In the genomic region with DNA sequence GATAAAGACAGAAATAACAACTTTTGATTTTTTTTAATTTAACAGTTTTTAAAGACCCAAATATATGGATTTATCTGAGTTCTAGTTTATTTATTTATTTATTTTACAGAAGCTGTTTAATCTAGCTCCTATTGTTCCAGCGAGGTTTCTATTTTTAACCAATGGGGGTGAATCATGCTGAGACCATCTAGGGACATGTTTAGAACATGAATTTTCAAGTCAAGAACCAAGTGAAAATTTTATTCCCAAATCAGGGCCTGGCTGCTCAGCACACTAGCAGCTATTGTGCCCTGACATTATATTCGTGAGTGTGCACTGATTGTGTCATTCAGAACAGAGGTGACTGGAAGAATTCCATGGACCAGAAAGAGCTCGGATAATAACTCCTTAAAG, we compare ENCODE assay signal across 13 cellular contexts. TPM values are rescaled to one million over a fixed set of nuclear protein-coding genes. Genes with fewer than 3 reads are reported as not detected.
DNase-seq lines count a peak whose midpoint lies in the region; ATAC-seq and TF ChIP-seq lines count a peak whose summit lies in the region.
"Had no signal": no experiment of that assay in that cellular context is flagged by ENCODE, and none has a peak within 500 bp of the region (broad histone marks: within the 10 kb centered on the region; RNA-seq: fewer than 3 reads in every experiment).

No MANE protein-coding gene starts in this region.

- no peaks in the 10 kb centered on the region for H3K9me3 Mint-ChIP-seq in CD4-positive, CD25-positive, alpha-beta regulatory T cell

- intact Hi-C loops in prostate gland (cut with DNase I), result no loop called here

- no peak overlapping the region for H3K27ac ChIP-seq in CD4-positive, CD25-positive, alpha-beta regulatory T cell (ENCODE audit: insufficient read depth, low read length, poor library complexity, severe bottlenecking)
- H3K27ac ChIP-seq in RWPE1 (no peak overlapping the region), prostate gland (peak overlapping the region; percentile 62 to 66)
- H3K27ac ChIP-seq: BLaER1 treated with 17β-estradiol and CSF1 and Interleukin-3, amounts not matched to agents 10 nM and 100 nM had no signal

- H3K9me3 ChIP-seq in CD4-positive, CD25-positive, alpha-beta regulatory T cell (ENCODE audit: control insufficient read depth in 2 of 2, low read length in 2 of 2), result no peaks in the 10 kb centered on the region
- no peaks in the 10 kb centered on the region for H3K9me3 ChIP-seq in prostate gland
- H3K9me3 ChIP-seq: BLaER1 treated with 17β-estradiol and CSF1 and Interleukin-3, amounts not matched to agents 10 nM and 100 nM had no signal

- no peak overlapping the region for H3K4me3 ChIP-seq in CD4-positive, CD25-positive, alpha-beta regulatory T cell (ENCODE audit: low read depth, low read length)
- H3K4me3 ChIP-seq in fibroblast of mammary gland (ENCODE audit: control insufficient read depth, low read depth, low read length) (no peak overlapping the region), prostate gland (no peak overlapping the region)
- H3K4me3 ChIP-seq: BLaER1 treated with 17β-estradiol and CSF1 and Interleukin-3, amounts not matched to agents 10 nM and 100 nM had no signal

- H3K36me3 ChIP-seq in CD4-positive, CD25-positive, alpha-beta regulatory T cell (ENCODE audit: control insufficient read depth, insufficient read depth, low read length), result no peaks in the 10 kb centered on the region
- no peaks in the 10 kb centered on the region for H3K36me3 ChIP-seq in prostate gland
- H3K36me3 ChIP-seq: BLaER1 treated with 17β-estradiol and CSF1 and Interleukin-3, amounts not matched to agents 10 nM and 100 nM had no signal

- TF ChIP-seq CTCF in RWPE1 (conservative IDR thresholded peaks at IDR 0.05; ENCODE audit: low read depth), result no peak
- no peak for TF ChIP-seq CTCF in fibroblast of mammary gland (conservative IDR thresholded peaks at IDR 0.05; ENCODE audit: control insufficient read depth, insufficient read depth, low read depth, low read length)
- no peak for TF ChIP-seq CTCF in prostate gland (IDR thresholded peaks at IDR 0.05)

- no peaks in the 10 kb centered on the region for H3K27me3 Mint-ChIP-seq in CD4-positive, CD25-positive, alpha-beta regulatory T cell

- WGBS in prostate gland, result 28% methylated on average over 3 of the region's 3 CpGs

- H3K36me3 Mint-ChIP-seq in CD4-positive, CD25-positive, alpha-beta regulatory T cell, result no peaks in the 10 kb centered on the region

- no peak overlapping the region for H3K4me3 Mint-ChIP-seq in CD4-positive, CD25-positive, alpha-beta regulatory T cell

- CTCF ChIA-PET in RWPE1 (lab: Yijun Ruan, JAX), result interaction anchor here (0.6 to 0.9 kb wide), 2 partner anchors 66 to 165 kb away, joined by 3 read pairs; no protein-coding TSS in a partner anchor

- no peak for DNase-seq in CD4-positive, CD25-positive, alpha-beta regulatory T cell
- DNase-seq in RWPE1 (ENCODE audit: low spot score) (peak; percentile 52), fibroblast of mammary gland (ENCODE audit: low read depth) (peak; percentile 62), prostate gland (ENCODE audit: low spot score) (no peak), GM19240 (ENCODE audit: insufficient read length, low spot score) (no peak)
- DNase-seq: hippocampal formation, KG1, NCI-H2107 had no signal

- H3K27ac Mint-ChIP-seq in CD4-positive, CD25-positive, alpha-beta regulatory T cell, result peak overlapping the region in 2 of 3 donors; percentile 23 to 36

- H3K4me1 Mint-ChIP-seq in CD4-positive, CD25-positive, alpha-beta regulatory T cell, result peaks cover 11 to 42% (median 26%) of the 10 kb centered on the region in 4 donors

- no peaks in the 10 kb centered on the region for H3K27me3 ChIP-seq in CD4-positive, CD25-positive, alpha-beta regulatory T cell (ENCODE audit: control insufficient read depth, insufficient read depth, low read length)
- no peaks in the 10 kb centered on the region for H3K27me3 ChIP-seq in prostate gland (replicated peaks; ENCODE audit: insufficient read depth)
- H3K27me3 ChIP-seq: BLaER1 treated with 17β-estradiol and CSF1 and Interleukin-3, amounts not matched to agents 10 nM and 100 nM had no signal

- TF ChIP-seq POLR2A in prostate gland (IDR thresholded peaks at IDR 0.05), result no peak

- no peak for ATAC-seq in CD4-positive, CD25-positive, alpha-beta regulatory T cell (ENCODE audit: low read depth in 2 of 2)
- no peak for ATAC-seq in GM18517 (IDR thresholded peaks at IDR 0.05; ENCODE audit: unreplicated experiment)
- no peak for ATAC-seq in HG03159 (IDR thresholded peaks at IDR 0.05; ENCODE audit: unreplicated experiment)
- ATAC-seq in HG02798 (IDR thresholded peaks at IDR 0.05; ENCODE audit: poor library complexity, unreplicated experiment), result no peak
- ATAC-seq: Panc1 had no signal

- H3K4me1 ChIP-seq in CD4-positive, CD25-positive, alpha-beta regulatory T cell (ENCODE audit: control insufficient read depth, insufficient read depth, low read length, poor library complexity, severe bottlenecking), result peaks cover 18% of the 10 kb centered on the region
- H3K4me1 ChIP-seq in prostate gland (replicated peaks), result no peaks in the 10 kb centered on the region

- POLR2A ChIA-PET in RWPE1 (lab: Yijun Ruan, JAX; ENCODE audit: low non-redundant PET), result interaction anchor here (1.2 kb wide), 1 partner anchor 24 kb away, joined by 4 read pairs; the partner anchor contains the start of gene MPP7

RNA-seq across cellular contexts. Expression of gene MPP7, which starts 24.6 kb away (rescaled TPM):
- 14.3 TPM for total RNA-seq in CD4-positive, CD25-positive, alpha-beta regulatory T cell
- 10 to 100 TPM in 2 of 4 donors, 1 to 10 TPM in 2; 6.8 to 14.2 (median 10.3) TPM for polyA plus RNA-seq in CD4-positive, CD25-positive, alpha-beta regulatory T cell
- 10 to 100 TPM; 10.1 to 16.1 TPM for total RNA-seq in prostate gland

Comparison
In these comparisons a context has a peak if more than half of its experiments do, and no peak if none do; other contexts are left out.
1. DNase-seq: peak in RWPE1 (single experiment) and fibroblast of mammary gland (single experiment); none in CD4-positive, CD25-positive, alpha-beta regulatory T cell (0 of 3), prostate gland (single experiment) and GM19240 (single experiment).
2. H3K27ac ChIP-seq: peak in prostate gland (2 of 2); none in CD4-positive, CD25-positive, alpha-beta regulatory T cell (single experiment) and RWPE1 (single experiment).